In the genomic region with DNA sequence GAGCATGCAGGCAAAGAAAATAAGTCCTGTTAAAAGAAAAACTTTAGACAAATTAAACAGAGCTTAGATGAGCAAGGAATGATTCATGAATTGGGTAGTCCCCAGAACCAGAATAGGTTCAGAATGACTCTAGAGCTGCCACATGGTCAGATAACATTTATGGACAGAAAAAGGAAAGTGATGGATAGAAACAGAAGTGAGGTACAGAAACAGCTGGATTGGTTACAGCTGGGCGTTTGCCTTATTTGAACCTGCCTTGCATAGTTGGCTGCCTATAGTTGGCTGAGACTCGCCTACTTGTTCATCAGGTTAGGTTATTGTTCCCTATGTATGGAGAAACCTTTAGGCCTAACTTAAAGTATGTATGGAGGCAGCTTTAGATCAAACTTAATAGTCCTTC, we compare ENCODE assay signal across 10 cellular contexts. TPM values are rescaled to one million over a fixed set of nuclear protein-coding genes. Genes with fewer than 3 reads are reported as not detected.
DNase-seq lines count a peak whose midpoint lies in the region; ATAC-seq and TF ChIP-seq lines count a peak whose summit lies in the region.
"Had no signal": no experiment of that assay in that cellular context is flagged by ENCODE, and none has a peak within 500 bp of the region (broad histone marks: within the 10 kb centered on the region; RNA-seq: fewer than 3 reads in every experiment).

No MANE protein-coding gene starts in this region.

- peak overlapping the region; percentile 66 for H3K27ac Mint-ChIP-seq in activated T-cell treated with anti-CD3 and anti-CD28 coated beads, Interleukin-2, amount 50 U/mL, for 72 hours

- H3K9me3 Mint-ChIP-seq in activated T-cell treated with anti-CD3 and anti-CD28 coated beads, Interleukin-2, amount 50 U/mL, for 72 hours = no peaks in the 10 kb centered on the region
- H3K9me3 Mint-ChIP-seq: neural crest cell had no signal

- TF ChIP-seq CTCF in foreskin keratinocyte (conservative IDR thresholded peaks at IDR 0.05) = no peak
- TF ChIP-seq CTCF in uterus (IDR thresholded peaks at IDR 0.05) = no peak

- peaks cover 0 to 4% of the 10 kb centered on the region in 2 donors for H3K36me3 Mint-ChIP-seq in activated T-cell treated with anti-CD3 and anti-CD28 coated beads, Interleukin-2, amount 50 U/mL, for 72 hours (ENCODE audit: insufficient read depth in 2 of 2)

- no peak overlapping the region for H3K4me3 ChIP-seq in uterus

- no peak for TF ChIP-seq POLR2A in uterus (IDR thresholded peaks at IDR 0.05)

- H3K4me1 ChIP-seq in foreskin keratinocyte = peaks cover 15% of the 10 kb centered on the region
- H3K4me1 ChIP-seq in uterus = no peaks in the 10 kb centered on the region

- H3K4me3 Mint-ChIP-seq in activated T-cell treated with anti-CD3 and anti-CD28 coated beads, Interleukin-2, amount 50 U/mL, for 72 hours = peak overlapping the region; percentile 10 to 33
- H3K4me3 Mint-ChIP-seq: neural crest cell had no signal

- intact Hi-C loops in Right ventricle myocardium inferior (cut with DNase I) = loop anchor here (10.0 kb wide), 1 partner anchor 105 kb away; no protein-coding TSS in a partner anchor
- intact Hi-C loops in cardiac septum (cut with DNase I) = loop anchor here (5.0 kb wide), 1 partner anchor 37 kb away; the partner anchor contains the start of gene WDFY2
- intact Hi-C loops in uterus (cut with DNase I; ENCODE audit: low total_unique reads) = no loop called here

- no peak for DNase-seq in Right ventricle myocardium inferior (ENCODE audit: missing footprints)
- no peak for DNase-seq in cardiac septum (ENCODE audit: low spot score)
- DNase-seq in activated T-cell treated with anti-CD3 and anti-CD28 coated beads, Interleukin-2, amount 50 U/mL, for 72 hours = peak; percentile 23 to 27
- peak in 1 of 2 donors; percentile 57 for DNase-seq in foreskin keratinocyte
- DNase-seq in uterus = no peak
- DNase-seq in NOMO-1 treated with DMSO at 0.1 percent for 48 hours (lab: John Stamatoyannopoulos, UW; ENCODE audit: unreplicated experiment) = no peak
- DNase-seq in C1 segment of cervical spinal cord (lab: John Stamatoyannopoulos, UW) = no peak
- DNase-seq: COR-L47 had no signal

- H3K27me3 ChIP-seq in foreskin keratinocyte (no peaks in the 10 kb centered on the region), uterus (no peaks in the 10 kb centered on the region)

- H3K9me3 ChIP-seq in uterus = no peaks in the 10 kb centered on the region

- H3K36me3 ChIP-seq in uterus = no peaks in the 10 kb centered on the region

- peaks cover 57% of the 10 kb centered on the region for H3K4me1 Mint-ChIP-seq in activated T-cell treated with anti-CD3 and anti-CD28 coated beads, Interleukin-2, amount 50 U/mL, for 72 hours (ENCODE audit: low read depth)

- H3K27me3 Mint-ChIP-seq in activated T-cell treated with anti-CD3 and anti-CD28 coated beads, Interleukin-2, amount 50 U/mL, for 72 hours (ENCODE audit: low read depth) = no peaks in the 10 kb centered on the region

- H3K27ac ChIP-seq in foreskin keratinocyte (no peak overlapping the region), uterus (peak overlapping the region; percentile 45 to 64)

- ATAC-seq in Right ventricle myocardium inferior (peak; percentile 47), foreskin keratinocyte (peak; percentile 84), GM18861 (IDR thresholded peaks at IDR 0.05; ENCODE audit: unreplicated experiment) (no peak)
- peak; percentile 97 for ATAC-seq in activated T-cell treated with anti-CD3 and anti-CD28 coated beads, Interleukin-2, amount 50 U/mL, for 72 hours (replicated peaks in 1 of 2)

RNA-seq across cellular contexts. Expression of gene WDFY2, which starts 35.4 kb away (rescaled TPM):
- 4.7 TPM for total RNA-seq in Right ventricle myocardium inferior
- 4.9 TPM for total RNA-seq in cardiac septum
- total RNA-seq in activated T-cell treated with anti-CD3 and anti-CD28 coated beads, Interleukin-2, amount 50 U/mL, for 72 hours = 10 to 100 TPM; 12.6 to 13.5 TPM
- total RNA-seq in foreskin keratinocyte = 21.5 and 23.6 TPM in 2 replicates
- polyA plus RNA-seq in foreskin keratinocyte = 9.2 and 11.1 TPM in 2 replicates
- total RNA-seq in uterus = 10 to 100 TPM in 1 of 4 donors, 1 to 10 TPM in 3; 7.9 to 21.0 (median 9.1) TPM

Comparison
In these comparisons a context has a peak if more than half of its experiments do, and no peak if none do; other contexts are left out.
1. DNase-seq: peak in activated T-cell treated with anti-CD3 and anti-CD28 coated beads, Interleukin-2, amount 50 U/mL, for 72 hours (2 of 2); none in Right ventricle myocardium inferior (single experiment), cardiac septum (single experiment), uterus (0 of 2), NOMO-1 treated with DMSO at 0.1 percent for 48 hours (single experiment) and C1 segment of cervical spinal cord (0 of 14).